In genomic region chr19:55067869-55068268, GRCh38 we compare ENCODE assay signal across 29 cellular contexts. TPM values are rescaled to one million over a fixed set of nuclear protein-coding genes. Genes with fewer than 3 reads are reported as not detected.
"Had no signal": no experiment of that assay in that cellular context is flagged by ENCODE, and none has a peak within 500 bp of the region (broad histone marks: within the 10 kb centered on the region; RNA-seq: fewer than 3 reads in every experiment).

No MANE protein-coding gene starts in this region.

- H3K4me3 Mint-ChIP-seq: activated CD4-positive, alpha-beta memory T cell treated with anti-CD3 and anti-CD28 coated beads for 36 hours; activated naive CD4-positive, alpha-beta T cell treated with anti-CD3 and anti-CD28 coated beads, Interleukin-2, amount 50 U/mL, for 24 hours; activated naive CD8-positive, alpha-beta T cell treated with anti-CD3 and anti-CD28 coated beads, Interleukin-2, amount 50 U/mL, for 24 hours; dendritic cell treated with granulocyte-macrophage colony-stimulating factor and Interleukin-4, amounts not matched to agents 40 ng/mL and 50 ng/mL, for 4 days; T-helper 2 cell treated with Interferon-gamma antibody and Interleukin-4, amounts not matched to agents 5 μg/mL and 100 μg/mL, for 36 hours had no signal

- FAIRE-seq: endometrium, keratinocyte, urothelium cell line had no signal

- DNase-seq: activated CD4-positive, alpha-beta memory T cell treated with anti-CD3 and anti-CD28 coated beads for 36 hours; activated CD4-positive, alpha-beta T cell treated with anti-CD3 and anti-CD28 coated beads for 4 hours; activated CD8-positive, alpha-beta memory T cell treated with anti-CD3 and anti-CD28 coated beads, Interleukin-2, amount 50 U/mL, for 4 hours; activated naive CD8-positive, alpha-beta T cell treated with anti-CD3 and anti-CD28 coated beads, Interleukin-2, amount 50 U/mL, for 24 hours; activated T-cell treated with anti-CD3 and anti-CD28 coated beads, Interleukin-2, amount 50 U/mL, for 1 hour; amygdala; caudate nucleus; effector CD4-positive, alpha-beta T cell; head of caudate nucleus; hippocampal formation; left cardiac atrium; left ventricle myocardium superior; naive thymus-derived CD4-positive, alpha-beta T cell; spleen; stimulated activated naive CD4-positive, alpha-beta T cell treated with Interleukin-2 at 50 U/mL for 16 hours; T-helper 1 cell had no signal

- H3K36me3 ChIP-seq: gastroesophageal sphincter, spleen, tibial nerve had no signal

- H3K36me3 Mint-ChIP-seq: activated CD4-positive, alpha-beta memory T cell treated with anti-CD3 and anti-CD28 coated beads for 36 hours had no signal

- H3K4me3 ChIP-seq: gastroesophageal sphincter, spleen, tibial nerve had no signal

- H3K27ac Mint-ChIP-seq: activated CD4-positive, alpha-beta memory T cell treated with anti-CD3 and anti-CD28 coated beads for 36 hours; activated naive CD4-positive, alpha-beta T cell treated with anti-CD3 and anti-CD28 coated beads, Interleukin-2, amount 50 U/mL, for 24 hours; activated naive CD8-positive, alpha-beta T cell treated with anti-CD3 and anti-CD28 coated beads, Interleukin-2, amount 50 U/mL, for 24 hours; dendritic cell treated with granulocyte-macrophage colony-stimulating factor and Interleukin-4, amounts not matched to agents 40 ng/mL and 50 ng/mL, for 4 days; naive thymus-derived CD4-positive, alpha-beta T cell; T-helper 2 cell treated with Interferon-gamma antibody and Interleukin-4, amounts not matched to agents 5 μg/mL and 100 μg/mL, for 36 hours had no signal

- H3K27ac ChIP-seq: gastroesophageal sphincter, spleen, tibial nerve had no signal

- H3K9me3 Mint-ChIP-seq: activated naive CD4-positive, alpha-beta T cell treated with anti-CD3 and anti-CD28 coated beads, Interleukin-2, amount 50 U/mL, for 24 hours; activated naive CD8-positive, alpha-beta T cell treated with anti-CD3 and anti-CD28 coated beads, Interleukin-2, amount 50 U/mL, for 24 hours; dendritic cell treated with granulocyte-macrophage colony-stimulating factor and Interleukin-4, amounts not matched to agents 40 ng/mL and 50 ng/mL, for 4 days; T-helper 2 cell treated with Interferon-gamma antibody and Interleukin-4, amounts not matched to agents 5 μg/mL and 100 μg/mL, for 36 hours had no signal

RNA-seq across cellular contexts. Expression of gene GP6, which starts 29.8 kb away (rescaled TPM):
- total RNA-seq: activated CD4-positive, alpha-beta memory T cell treated with anti-CD3 and anti-CD28 coated beads for 36 hours; activated CD8-positive, alpha-beta memory T cell treated with anti-CD3 and anti-CD28 coated beads for 36 hours; epithelial cell of proximal tubule; fibroblast of lung; fibroblast of villous mesenchyme; gastroesophageal sphincter; left ventricle myocardium superior; lung microvascular endothelial cell had no signal
- polyA plus RNA-seq: fibroblast of lung had no signal
